ENCODE assay signal across 1 cellular context in the genomic region with DNA sequence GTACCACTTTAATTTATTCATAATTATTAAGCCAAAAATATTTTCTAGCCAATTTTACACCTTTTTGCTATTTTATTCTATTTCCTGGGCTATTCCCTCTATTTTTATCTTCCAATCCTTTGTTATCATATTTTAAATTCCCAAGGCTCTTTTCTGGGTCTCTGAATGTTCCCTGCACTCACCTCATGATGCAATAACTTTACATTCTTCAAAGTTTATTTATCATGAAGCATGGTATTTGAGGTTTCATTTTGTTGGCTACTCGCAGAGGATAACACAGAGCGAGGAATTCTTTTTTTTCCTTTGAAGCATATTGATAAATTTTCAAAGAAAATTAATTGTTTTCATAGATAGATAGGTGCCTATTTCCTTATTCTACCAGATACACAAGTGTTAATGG.
TF ChIP-seq lines count a peak whose summit lies in the region.

No MANE protein-coding gene starts in this region.

TF ChIP-seq in GM23338, 12 proteins besides CTCF, POLR2A, EP300 and RAD21 (continued from another document):
- TF ChIP-seq ZNF462 (CRISPR knock-in tag; IDR thresholded peaks at IDR 0.05): no peak
- no peak for TF ChIP-seq NANOG (IDR thresholded peaks at IDR 0.05; ENCODE audit: borderline replicate concordance)
